Comparison of ENCODE assay signal across 1 cellular context in the genomic region with DNA sequence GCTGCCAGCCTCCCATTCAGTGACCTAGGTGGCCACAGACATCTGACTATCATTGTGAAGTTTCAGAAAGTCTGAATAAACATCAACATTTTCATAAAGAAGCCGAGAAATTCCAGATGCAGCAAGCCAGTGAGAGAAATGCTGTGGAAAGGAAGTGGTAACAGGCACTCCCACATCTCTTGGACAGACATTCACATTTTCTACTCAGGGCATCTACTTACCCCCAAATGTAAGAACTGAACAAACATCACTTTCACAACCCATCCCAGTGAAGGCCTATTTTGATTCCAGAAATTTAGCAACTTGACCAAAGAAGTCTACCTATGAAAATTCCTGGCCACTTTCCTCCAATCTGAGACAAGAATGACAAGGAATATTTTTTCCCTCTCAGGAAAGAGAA.
TF ChIP-seq lines count a peak whose summit lies in the region.

No MANE protein-coding gene starts in this region.

TF ChIP-seq in IMR-90, 13 proteins besides CTCF, POLR2A, EP300 and RAD21:
- TF ChIP-seq RFX5 (IDR thresholded peaks at IDR 0.05; ENCODE audit: low read depth, low read length): no peak
- no peak for TF ChIP-seq RCOR1 (IDR thresholded peaks at IDR 0.05; ENCODE audit: insufficient replicate concordance, low read length)
- TF ChIP-seq NFE2L2 (IDR thresholded peaks at IDR 0.05; ENCODE audit: low read depth, low read length): no peak
- no peak for TF ChIP-seq ELK1 (IDR thresholded peaks at IDR 0.05; ENCODE audit: borderline replicate concordance, low read depth, low read length)
- no peak for TF ChIP-seq USF2 (IDR thresholded peaks at IDR 0.05; ENCODE audit: low read depth, low read length)
- no peak for TF ChIP-seq SMC3 (IDR thresholded peaks at IDR 0.05; ENCODE audit: low read depth, low read length)
- TF ChIP-seq CHD1 (IDR thresholded peaks at IDR 0.05; ENCODE audit: low read depth, low read length): no peak
- no peak for TF ChIP-seq MXI1 (IDR thresholded peaks at IDR 0.05; ENCODE audit: borderline replicate concordance, low read depth, low read length)
- TF ChIP-seq BHLHE40 (IDR thresholded peaks at IDR 0.05; ENCODE audit: low read depth, low read length): no peak
- no peak for TF ChIP-seq CEBPB (IDR thresholded peaks at IDR 0.05; ENCODE audit: low read depth, low read length)
- TF ChIP-seq FOS (IDR thresholded peaks at IDR 0.05; ENCODE audit: low read depth, low read length): no peak
